Comparison of ENCODE assay signal across 8 cellular contexts in the genomic region with DNA sequence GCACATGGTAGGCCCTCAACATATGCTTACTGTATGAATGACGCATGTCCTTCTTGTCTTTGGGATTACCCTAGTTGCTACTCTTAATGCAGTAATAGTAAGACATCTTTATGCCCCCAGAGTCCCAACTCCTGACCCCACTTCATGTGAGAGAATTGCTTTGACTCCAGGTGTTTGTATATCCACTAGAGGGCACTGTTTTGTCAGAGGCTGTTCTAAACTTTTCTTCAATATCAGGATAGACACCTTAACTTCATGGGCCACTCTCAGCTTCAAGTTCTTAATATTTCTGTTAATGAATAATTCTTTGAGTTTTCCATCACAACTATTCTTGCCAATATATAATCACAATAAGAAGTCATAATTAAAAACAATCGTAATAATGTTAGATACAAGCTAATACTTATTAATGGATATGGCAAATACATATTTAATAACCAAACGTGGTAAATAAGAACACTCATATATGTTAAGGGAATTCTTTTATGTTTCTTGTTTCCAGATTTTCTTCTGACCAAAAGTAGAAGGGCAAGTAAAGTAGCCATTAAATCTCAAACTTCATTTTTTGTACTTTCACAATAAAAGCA.
A peak's percentile ranks its signal among the peaks of the same experiment; 100 is the strongest.
DNase-seq lines count a peak whose midpoint lies in the region; ATAC-seq lines count a peak whose summit lies in the region.

No MANE protein-coding gene starts in this region.

- H3K9me3 ChIP-seq in HAP-1, result no peaks in the 10 kb centered on the region

- CTCF ChIA-PET in activated CD8-positive, alpha-beta T cell treated with anti-CD3 and anti-CD28 coated beads, Interleukin-2, amount 10 ng/mL, durations not matched to agents 7 days and 5 days (lab: Charles Lee), result interaction anchor here (0.6 to 1.5 kb wide), 6 partner anchors 9 to 374 kb away, joined by 3 to 11 read pairs (median 3); no protein-coding TSS in a partner anchor

- ATAC-seq in activated CD8-positive, alpha-beta T cell treated with anti-CD3 and anti-CD28 coated beads, Interleukin-2, amount 10 ng/mL, durations not matched to agents 7 days and 5 days, result no peak
- no peak for ATAC-seq in HG03439 (IDR thresholded peaks at IDR 0.05; ENCODE audit: unreplicated experiment)
- no peak for ATAC-seq in HG03196 (IDR thresholded peaks at IDR 0.05; ENCODE audit: unreplicated experiment)

- peaks cover 19% of the 10 kb centered on the region for H3K27me3 ChIP-seq in HAP-1 (ENCODE audit: low read depth)

- H3K36me3 ChIP-seq in HAP-1 (replicated peaks), result no peaks in the 10 kb centered on the region

- in situ Hi-C loops in G401 (cut with HindIII; ENCODE audit: low sequenced_read_pairs), result no loop called here
- in situ Hi-C loops in HAP-1 (cut with MboI; ENCODE audit: low sequenced_read_pairs), result loop anchor here (10.0 kb wide), 1 partner anchor 368 kb away; no protein-coding TSS in a partner anchor

- no peaks in the 10 kb centered on the region for H3K9me3 Mint-ChIP-seq in activated CD8-positive, alpha-beta T cell treated with anti-CD3 and anti-CD28 coated beads, Interleukin-2, amount 10 ng/mL, durations not matched to agents 7 days and 5 days (ENCODE audit: insufficient read depth)

- H3K27ac Mint-ChIP-seq in activated CD8-positive, alpha-beta T cell treated with anti-CD3 and anti-CD28 coated beads, Interleukin-2, amount 10 ng/mL, durations not matched to agents 7 days and 5 days, result no peak overlapping the region

- POLR2A ChIA-PET in activated CD8-positive, alpha-beta T cell treated with anti-CD3 and anti-CD28 coated beads, Interleukin-2, amount 10 ng/mL, durations not matched to agents 7 days and 5 days (lab: Charles Lee), result no interaction called here

- no peaks in the 10 kb centered on the region for H3K27me3 Mint-ChIP-seq in activated CD8-positive, alpha-beta T cell treated with anti-CD3 and anti-CD28 coated beads, Interleukin-2, amount 10 ng/mL, durations not matched to agents 7 days and 5 days (ENCODE audit: low read depth)

- no peaks in the 10 kb centered on the region for H3K36me3 Mint-ChIP-seq in activated CD8-positive, alpha-beta T cell treated with anti-CD3 and anti-CD28 coated beads, Interleukin-2, amount 10 ng/mL, durations not matched to agents 7 days and 5 days (ENCODE audit: low read depth)

- DNase-seq in G401 (ENCODE audit: low spot score) (peak; percentile 15), HAP-1 (ENCODE audit: low spot score in 2 of 2) (peak; percentile 31 to 53), NCI-H2029 (lab: John Stamatoyannopoulos, UW) (peak; percentile 19), iris pigment epithelial cell (ENCODE audit: low read depth) (peak; percentile 24)
- DNase-seq in activated CD8-positive, alpha-beta T cell treated with anti-CD3 and anti-CD28 coated beads, Interleukin-2, amount 10 ng/mL, durations not matched to agents 7 days and 5 days, result peak; percentile 21
- DNase-seq in activated CD4-positive, alpha-beta T cell treated with anti-CD3 and anti-CD28 coated beads, Interleukin-2, amount 50 U/mL, for 1 hour, result no peak

- no peak overlapping the region for H3K4me3 ChIP-seq in HAP-1

- no peaks in the 10 kb centered on the region for H3K4me1 Mint-ChIP-seq in activated CD8-positive, alpha-beta T cell treated with anti-CD3 and anti-CD28 coated beads, Interleukin-2, amount 10 ng/mL, durations not matched to agents 7 days and 5 days (ENCODE audit: low read depth)

- H3K4me3 Mint-ChIP-seq in activated CD8-positive, alpha-beta T cell treated with anti-CD3 and anti-CD28 coated beads, Interleukin-2, amount 10 ng/mL, durations not matched to agents 7 days and 5 days, result no peak overlapping the region

- 0 out of 2 replicates have a peak, but pooled peaks cover 7% of the 10 kb centered on the region for H3K4me1 ChIP-seq in HAP-1
